In genomic region chr10:47414227-47414592, GRCh38 we compare ENCODE assay signal across 28 cellular contexts. TPM values are rescaled to one million over a fixed set of nuclear protein-coding genes. Genes with fewer than 3 reads are reported as not detected.
"Had no signal": no experiment of that assay in that cellular context is flagged by ENCODE, and none has a peak within 500 bp of the region (broad histone marks: within the 10 kb centered on the region; RNA-seq: fewer than 3 reads in every experiment).

No MANE protein-coding gene starts in this region.

- H3K4me2 ChIP-seq: SK-N-SH had no signal

- H3K27me3 ChIP-seq: MG63, SJSA1 had no signal

- H3K27ac ChIP-seq: PC-9 had no signal

- H2AFZ ChIP-seq: PC-9 had no signal

- H3K36me3 ChIP-seq: MG63, SJSA1 had no signal

- H3K4me3 ChIP-seq: K562, MG63, PC-9, SJSA1 had no signal

- H3K9ac ChIP-seq: SK-N-SH had no signal

- H3K9me3 ChIP-seq: MG63, SJSA1, SK-N-SH had no signal

- DNase-seq: Kasumi-1, KG1, MG63, NCI-H1048, NCI-H1092 treated with DMSO at 0.1 percent for 48 hours, NCI-H1105 treated with DMSO at 0.1 percent for 48 hours, NCI-H1417, NCI-H1436, NCI-H146, NCI-H1694, NCI-H187 treated with DMSO at 0.1 percent for 48 hours, NCI-H2029, NCI-H2081, NCI-H2171 treated with DMSO at 0.1 percent for 48 hours, NCI-H2227 treated with DMSO at 0.1 percent for 48 hours, NCI-H345, NCI-H446, NCI-H510A treated with DMSO at 0.1 percent for 48 hours, NCI-H524 treated with DMSO at 0.1 percent for 48 hours, NCI-H526 treated with DMSO at 0.1 percent for 48 hours, NCI-H774, PC-9, Right ventricle myocardium superior, SHP77 treated with DMSO at 0.1 percent for 48 hours, SK-N-SH had no signal

RNA-seq across cellular contexts. Expression of gene ZNF488, which starts 30.1 kb away (rescaled TPM):
- total RNA-seq: NCI-H460, Right ventricle myocardium superior had no signal
